In genomic region chr4:110287130-110287529, GRCh38 we compare ENCODE assay signal across 8 cellular contexts.
DNase-seq lines count a peak whose midpoint lies in the region; ATAC-seq and TF ChIP-seq lines count a peak whose summit lies in the region.

No MANE protein-coding gene starts in this region.

- TF ChIP-seq CTCF in GM10266 (IDR thresholded peaks at IDR 0.05; ENCODE audit: control insufficient read depth, insufficient read depth, low read depth, missing control alignments) (no peak), brain microvascular endothelial cell (IDR thresholded peaks at IDR 0.05; ENCODE audit: low read depth, low read length, missing control alignments) (no peak)

- H3K4me3 Mint-ChIP-seq in CD8-positive, alpha-beta memory T cell: no peak overlapping the region

- H3K27ac Mint-ChIP-seq in CD8-positive, alpha-beta memory T cell: no peak overlapping the region

- no peaks in the 10 kb centered on the region for H3K36me3 ChIP-seq in brain microvascular endothelial cell (replicated peaks)
- no peaks in the 10 kb centered on the region for H3K36me3 ChIP-seq in CD8-positive, alpha-beta memory T cell (ENCODE audit: insufficient read depth, low read length)

- no peak overlapping the region for H3K4me3 ChIP-seq in brain microvascular endothelial cell (ENCODE audit: low read depth, low read length)
- no peak overlapping the region for H3K4me3 ChIP-seq in CD8-positive, alpha-beta memory T cell (ENCODE audit: low read length)

- POLR2A ChIA-PET in CD8-positive, alpha-beta memory T cell (lab: Charles Lee): no interaction called here

- H3K36me3 Mint-ChIP-seq in CD8-positive, alpha-beta memory T cell: peaks cover 0 to 2% (median 0%) of the 10 kb centered on the region in 3 donors

- in situ Hi-C loops in brain microvascular endothelial cell (cut with HindIII; ENCODE audit: low pct_ligation_motif_present, low sequenced_read_pairs): no loop called here

- CTCF ChIA-PET in CD8-positive, alpha-beta memory T cell (lab: Charles Lee): no interaction called here

- peaks cover 0 to 1% (median 0%) of the 10 kb centered on the region in 3 donors for H3K4me1 Mint-ChIP-seq in CD8-positive, alpha-beta memory T cell

- no peak overlapping the region for H3K27ac ChIP-seq in brain microvascular endothelial cell
- no peak overlapping the region for H3K27ac ChIP-seq in CD8-positive, alpha-beta memory T cell (ENCODE audit: low read depth, low read length)

- ATAC-seq in GM21367 (IDR thresholded peaks at IDR 0.05; ENCODE audit: unreplicated experiment) (peak; percentile 100), HG03460 (IDR thresholded peaks at IDR 0.05; ENCODE audit: unreplicated experiment) (peak; percentile 100)

- H3K27me3 Mint-ChIP-seq in CD8-positive, alpha-beta memory T cell: peaks cover 2 to 4% of the 10 kb centered on the region in 2 donors

- peaks cover 0 to 3% (median 0%) of the 10 kb centered on the region in 5 donors for H3K9me3 Mint-ChIP-seq in CD8-positive, alpha-beta memory T cell

- no peaks in the 10 kb centered on the region for H3K9me3 ChIP-seq in CD8-positive, alpha-beta memory T cell (ENCODE audit: low read length)

- H3K27me3 ChIP-seq in brain microvascular endothelial cell (replicated peaks): no peaks in the 10 kb centered on the region
- no peaks in the 10 kb centered on the region for H3K27me3 ChIP-seq in CD8-positive, alpha-beta memory T cell (ENCODE audit: insufficient read depth, low read length, poor library complexity, severe bottlenecking)

- H3K4me1 ChIP-seq in CD8-positive, alpha-beta memory T cell (ENCODE audit: insufficient read depth, low read length): no peaks in the 10 kb centered on the region

- DNase-seq in GM10266 (ENCODE audit: extremely low spot score) (peak; percentile 63), brain microvascular endothelial cell (peak; percentile 74), NCI-H82 (lab: John Stamatoyannopoulos, UW) (no peak), SK-N-DZ (ENCODE audit: low spot score) (no peak), middle frontal gyrus (ENCODE audit: extremely low spot score, low spot score) (no peak)
- no peak for DNase-seq in CD8-positive, alpha-beta memory T cell

Comparison
In these comparisons a context has a peak if more than half of its experiments do, and no peak if none do; other contexts are left out.
1. DNase-seq: peak in GM10266 (single experiment) and brain microvascular endothelial cell (single experiment); none in NCI-H82 (single experiment), SK-N-DZ (single experiment), CD8-positive, alpha-beta memory T cell (0 of 5) and middle frontal gyrus (single experiment).